Comparison of ENCODE assay signal across 1 cellular context in genomic region chr15:73984208-73984979, GRCh38.
TF ChIP-seq lines count a peak whose summit lies in the region.

No MANE protein-coding gene starts in this region.

TF ChIP-seq in SK-N-SH treated with all-trans-retinoic acid at 6 μM for 48 hours, 23 proteins besides CTCF, POLR2A, EP300 and RAD21 (continued from another document):
- TF ChIP-seq TSHZ2 (CRISPR knock-in tag; IDR thresholded peaks at IDR 0.05) (no peak), ZC3H10 (CRISPR knock-in tag; IDR thresholded peaks at IDR 0.05) (no peak), ESRRG (CRISPR knock-in tag; IDR thresholded peaks at IDR 0.05) (no peak), POU6F1 (CRISPR knock-in tag; IDR thresholded peaks at IDR 0.05; ENCODE audit: borderline replicate concordance, low read depth) (no peak), ZFP3 (CRISPR knock-in tag; IDR thresholded peaks at IDR 0.05) (no peak), PPARA (CRISPR knock-in tag; IDR thresholded peaks at IDR 0.05; ENCODE audit: borderline replicate concordance) (no peak), ISL1 (CRISPR knock-in tag; IDR thresholded peaks at IDR 0.05) (no peak), CSRNP3 (CRISPR knock-in tag; IDR thresholded peaks at IDR 0.05) (no peak), CREB5 (CRISPR knock-in tag; IDR thresholded peaks at IDR 0.05; ENCODE audit: low read depth) (no peak), GLIS3 (CRISPR knock-in tag; IDR thresholded peaks at IDR 0.05) (no peak), ZNF565 (CRISPR knock-in tag; conservative IDR thresholded peaks at IDR 0.05; ENCODE audit: low read depth) (no peak), CSDC2 (CRISPR knock-in tag; IDR thresholded peaks at IDR 0.05) (no peak)
